In genomic region chr17:7686221-7687071, GRCh38 we compare ENCODE assay signal across 8 cellular contexts.
DNase-seq lines count a peak whose midpoint lies in the region; ATAC-seq and TF ChIP-seq lines count a peak whose summit lies in the region.

No MANE protein-coding gene starts in this region.

- peak overlapping the region; percentile 85 for H3K4me3 ChIP-seq in HUES6 (ENCODE audit: low read depth, low read length)
- H3K4me3 ChIP-seq in OCI-LY3 (ENCODE audit: low read length) = peak overlapping the region; percentile 100
- H3K4me3 ChIP-seq in muscle layer of colon (ENCODE audit: low read depth in 1 of 2, low read length in 2 of 2) = peak overlapping the region; percentile 60 to 100

- H3K79me2 ChIP-seq in OCI-LY3 (ENCODE audit: low read length) = peaks cover 73% of the 10 kb centered on the region

- H3K27ac ChIP-seq in HUES6 (ENCODE audit: low read depth, low read length) (peak overlapping the region; percentile 99), OCI-LY3 (ENCODE audit: low read length) (peak overlapping the region; percentile 92), muscle layer of colon (ENCODE audit: low read depth, low read length) (peak overlapping the region; percentile 94)

- peaks cover 29% of the 10 kb centered on the region for H4K20me1 ChIP-seq in OCI-LY3 (ENCODE audit: insufficient read depth, low read length)

- no peaks in the 10 kb centered on the region for H3K9me3 ChIP-seq in HUES6 (ENCODE audit: control insufficient read depth, insufficient read depth, low read depth, low read length)
- no peaks in the 10 kb centered on the region for H3K9me3 ChIP-seq in OCI-LY3 (ENCODE audit: insufficient read depth, low read length)
- no peaks in the 10 kb centered on the region for H3K9me3 ChIP-seq in muscle layer of colon (ENCODE audit: low read length)

- no peaks in the 10 kb centered on the region for H3K27me3 ChIP-seq in HUES6 (ENCODE audit: control insufficient read depth, insufficient read depth, low read length)
- H3K27me3 ChIP-seq in OCI-LY3 (ENCODE audit: low read depth, low read length) = no peaks in the 10 kb centered on the region
- H3K27me3 ChIP-seq in muscle layer of colon (ENCODE audit: control insufficient read depth in 1 of 2, insufficient read depth in 2 of 2, low read length in 2 of 2) = no peaks in the 10 kb centered on the region

- ATAC-seq in GM21390 (IDR thresholded peaks at IDR 0.05; ENCODE audit: unreplicated experiment) = peak; percentile 42

- DNase-seq in COLO829 (ENCODE audit: low spot score) = peak; percentile 77
- peak; percentile 68 for DNase-seq in activated T-cell treated with anti-CD3 and anti-CD28 coated beads for 4 hours
- peak; percentile 96 to 97 for DNase-seq in erythroblast (lab: John Stamatoyannopoulos, UW)
- DNase-seq in stimulated activated CD8-positive, alpha-beta memory T cell treated with anti-CD3 and anti-CD28 coated beads, Interleukin-7, amount 100 ng/mL, for 1 hour (ENCODE audit: low read depth in 2 of 2) = peak; percentile 47 to 56

- H3K4me2 ChIP-seq in OCI-LY3 (ENCODE audit: low read length) = peak overlapping the region; percentile 93

- H3K9ac ChIP-seq in HUES6 (ENCODE audit: low read length) (peak overlapping the region; percentile 98), OCI-LY3 (ENCODE audit: low read length) (peak overlapping the region; percentile 100), muscle layer of colon (ENCODE audit: low read length) (peak overlapping the region; percentile 99)

- no peak overlapping the region for H2AFZ ChIP-seq in OCI-LY3 (ENCODE audit: low read depth, low read length)

- peaks cover 15% of the 10 kb centered on the region; the same call in 1 of the 2 replicates for H3K36me3 ChIP-seq in HUES6 (ENCODE audit: control insufficient read depth, insufficient read depth, low read length)
- H3K36me3 ChIP-seq in OCI-LY3 (replicated peaks; ENCODE audit: low read depth, low read length) = peaks cover 25% of the 10 kb centered on the region
- H3K36me3 ChIP-seq in muscle layer of colon (ENCODE audit: insufficient read depth, low read length) = no peaks in the 10 kb centered on the region

- no peak for TF ChIP-seq CTCF in OCI-LY3 (IDR thresholded peaks at IDR 0.05; ENCODE audit: low read depth, low read length)

- TF ChIP-seq POLR2A in erythroblast (IDR thresholded peaks at IDR 0.05; ENCODE audit: low read length) = peak; percentile 37

- H3K4me1 ChIP-seq in HUES6 (ENCODE audit: control insufficient read depth, insufficient read depth, low read length) (peaks cover 14% of the 10 kb centered on the region; the same call in 1 of the 2 replicates), OCI-LY3 (ENCODE audit: low read length) (peaks cover 17% of the 10 kb centered on the region), muscle layer of colon (ENCODE audit: insufficient read depth, low read length) (peaks cover 21% of the 10 kb centered on the region)

Comparison
In these comparisons a context has a peak if more than half of its experiments do, and no peak if none do; other contexts are left out.
1. Peak in every context shown above with its lines: DNase-seq, ATAC-seq, H3K4me3 ChIP-seq and H3K27ac ChIP-seq.